In the genomic region with DNA sequence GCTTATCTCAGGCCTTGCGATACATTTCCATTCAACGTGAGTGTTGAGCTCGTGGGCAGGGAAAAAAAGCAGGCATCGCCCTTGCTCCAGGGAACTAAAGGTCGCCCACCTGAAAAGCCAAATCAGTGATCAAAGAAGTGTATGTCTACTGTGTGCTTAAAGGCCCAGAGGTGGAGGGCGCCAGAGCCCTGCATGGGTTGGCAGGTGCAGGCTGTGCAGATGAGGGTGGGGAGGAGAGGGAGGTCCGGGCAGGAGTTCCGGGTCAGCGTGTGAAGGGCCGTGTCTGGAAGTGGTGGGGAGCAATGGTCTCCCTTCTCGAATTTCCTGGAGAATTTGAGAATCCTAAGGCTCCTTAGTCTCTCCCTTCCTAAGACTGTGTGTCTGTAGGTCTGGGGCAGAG, we compare ENCODE assay signal across 15 cellular contexts. TPM values are rescaled to one million over a fixed set of nuclear protein-coding genes. Genes with fewer than 3 reads are reported as not detected.
DNase-seq lines count a peak whose midpoint lies in the region; ATAC-seq and TF ChIP-seq lines count a peak whose summit lies in the region.
"Had no signal": no experiment of that assay in that cellular context is flagged by ENCODE, and none has a peak within 500 bp of the region (broad histone marks: within the 10 kb centered on the region; RNA-seq: fewer than 3 reads in every experiment).

No MANE protein-coding gene starts in this region.

- H3K36me3 ChIP-seq in cardiac muscle cell (no peaks in the 10 kb centered on the region), heart right ventricle (no peaks in the 10 kb centered on the region), H7 (replicated peaks; ENCODE audit: control insufficient read depth, insufficient read depth, low read length) (no peaks in the 10 kb centered on the region), endodermal cell (ENCODE audit: control insufficient read depth, insufficient read depth, low read length) (no peaks in the 10 kb centered on the region), uterus (no peaks in the 10 kb centered on the region)
- H3K36me3 ChIP-seq: BLaER1, HAP-1 had no signal

- H3K27me3 Mint-ChIP-seq in endodermal cell (ENCODE audit: insufficient read depth), result peaks cover 35% of the 10 kb centered on the region

- no peak for TF ChIP-seq CTCF in cardiac muscle cell (IDR thresholded peaks at IDR 0.05; ENCODE audit: low read depth, low read length)
- no peak for TF ChIP-seq CTCF in heart right ventricle (IDR thresholded peaks at IDR 0.05)
- TF ChIP-seq CTCF in endodermal cell (conservative IDR thresholded peaks at IDR 0.05), result no peak
- no peak for TF ChIP-seq CTCF in uterus (IDR thresholded peaks at IDR 0.05)

- no peak overlapping the region for H3K4me3 Mint-ChIP-seq in endodermal cell
- H3K4me3 Mint-ChIP-seq: CD8-positive, alpha-beta memory T cell; HFFc6 had no signal

- ATAC-seq in heart right ventricle, result no peak
- ATAC-seq: GM12878 had no signal

- H3K27ac ChIP-seq in cardiac muscle cell, result peak overlapping the region; percentile 48
- H3K27ac ChIP-seq in heart right ventricle, result no peak overlapping the region
- H3K27ac ChIP-seq in endodermal cell (ENCODE audit: low read depth, low read length), result no peak overlapping the region
- no peak overlapping the region for H3K27ac ChIP-seq in uterus
- H3K27ac ChIP-seq: BLaER1 had no signal

- H3K27me3 ChIP-seq in cardiac muscle cell (no peaks in the 10 kb centered on the region), heart right ventricle (peaks cover 0 to 14% (median 8%) of the 10 kb centered on the region in 7 donors), H7 (ENCODE audit: control insufficient read depth, insufficient read depth, low read length) (peaks cover 3% of the 10 kb centered on the region), endodermal cell (ENCODE audit: control insufficient read depth, insufficient read depth, low read length, poor library complexity, severe bottlenecking) (peaks cover 6% of the 10 kb centered on the region), uterus (no peaks in the 10 kb centered on the region)

- WGBS in heart right ventricle, 2 donors, result 71% methylated on average over 11 of the region's 11 CpGs
- 80 to 83% methylated on average over 7 to 11 of the region's 11 CpGs for WGBS in endodermal cell (ENCODE audit: insufficient coverage in 1 of 2, insufficient read length in 1 of 2), 2 experiments

- no peak overlapping the region for H3K4me3 ChIP-seq in cardiac muscle cell
- H3K4me3 ChIP-seq in heart right ventricle, result no peak overlapping the region
- no peak overlapping the region for H3K4me3 ChIP-seq in H7 (ENCODE audit: insufficient read depth, low read depth, low read length)
- H3K4me3 ChIP-seq in endodermal cell (ENCODE audit: low read length), result no peak overlapping the region
- H3K4me3 ChIP-seq in uterus, result no peak overlapping the region
- H3K4me3 ChIP-seq: BLaER1, GM12878, HAP-1 had no signal

- H3K4me1 ChIP-seq in cardiac muscle cell (ENCODE audit: low read depth), result peaks cover 26% of the 10 kb centered on the region
- no peaks in the 10 kb centered on the region for H3K4me1 ChIP-seq in heart right ventricle
- H3K4me1 ChIP-seq in endodermal cell (ENCODE audit: control insufficient read depth, insufficient read depth, low read length), result peaks cover 18% of the 10 kb centered on the region
- no peaks in the 10 kb centered on the region for H3K4me1 ChIP-seq in uterus
- H3K4me1 ChIP-seq: HAP-1 had no signal

- DNase-seq in cardiac muscle cell (ENCODE audit: low read depth in 1 of 2, low spot score in 1 of 2) (no peak), heart right ventricle (no peak), H7 (peak; percentile 63), RPMI8226 (peak; percentile 2), endodermal cell (no peak), NCI-H2081 (lab: John Stamatoyannopoulos, UW) (no peak), COLO668 (lab: John Stamatoyannopoulos, UW; ENCODE audit: unreplicated experiment) (no peak), uterus (no peak)
- DNase-seq: 8988T; AML-193; CD8-positive, alpha-beta memory T cell; HFFc6 had no signal

- no peaks in the 10 kb centered on the region for H3K9me3 ChIP-seq in cardiac muscle cell (ENCODE audit: low read depth)
- no peaks in the 10 kb centered on the region for H3K9me3 ChIP-seq in heart right ventricle
- H3K9me3 ChIP-seq in endodermal cell (ENCODE audit: control insufficient read depth, low read length), result no peaks in the 10 kb centered on the region
- H3K9me3 ChIP-seq in uterus, result no peaks in the 10 kb centered on the region
- H3K9me3 ChIP-seq: BLaER1, HAP-1 had no signal

- H3K9ac ChIP-seq in endodermal cell (ENCODE audit: extremely low read depth, low read length, poor library complexity, severe bottlenecking), result no peak overlapping the region
- H3K9ac ChIP-seq: BLaER1 had no signal

- intact Hi-C loops in heart right ventricle (cut with DNase I) (loop anchor here in 1 of 10 donors (10.0 kb wide), 1 partner anchor 419 kb away; no protein-coding TSS in a partner anchor), uterus (cut with DNase I; ENCODE audit: low total_unique reads) (no loop called here)

- no peaks in the 10 kb centered on the region for H3K9me3 Mint-ChIP-seq in endodermal cell
- H3K9me3 Mint-ChIP-seq: CD8-positive, alpha-beta memory T cell; HFFc6 had no signal

- peaks cover 13% of the 10 kb centered on the region for H3K4me1 Mint-ChIP-seq in endodermal cell

- no peak for TF ChIP-seq POLR2A in uterus (IDR thresholded peaks at IDR 0.05)

- peak overlapping the region; percentile 30 for H3K27ac Mint-ChIP-seq in endodermal cell
- H3K27ac Mint-ChIP-seq: HFFc6 had no signal

- H3K36me3 Mint-ChIP-seq in endodermal cell (ENCODE audit: low read depth), result no peaks in the 10 kb centered on the region
- H3K36me3 Mint-ChIP-seq: CD8-positive, alpha-beta memory T cell had no signal

RNA-seq across cellular contexts. Expression of a gene that starts 7.2 kb away (rescaled TPM):
- 72.3 and 116 TPM in 2 replicates for total RNA-seq in cardiac muscle cell
- 22.3 and 29.1 TPM in 2 replicates for polyA plus RNA-seq in cardiac muscle cell
- total RNA-seq in heart right ventricle, result 10 to 100 TPM in 4 of 10 donors, 1 to 10 TPM in 6; 3.2 to 18.3 (median 7.8) TPM
- polyA plus RNA-seq in heart right ventricle, result 10 to 100 TPM in 1 of 2 donors, under 1 TPM in 1; 0.75 to 13.0 TPM
- total RNA-seq in H7 (2014; rRNA removed; shearing (Covaris generic)), result 0.45 and 1.2 TPM in 2 replicates
- 1 to 10 TPM; 1.9 to 3.5 TPM for total RNA-seq in endodermal cell
- 3.9 TPM for polyA plus RNA-seq in endodermal cell (2013, experiment 1 of 2)
- polyA plus RNA-seq in endodermal cell (2013, experiment 2 of 2), result 3.6 TPM
- total RNA-seq in uterus, result 1 to 10 TPM; 1.2 to 5.5 (median 2.1) TPM
- polyA plus RNA-seq: CD8-positive, alpha-beta memory T cell had no signal

RNA-seq across cellular contexts. Expression of a gene that starts 57.5 kb away (rescaled TPM):
- total RNA-seq in cardiac muscle cell (12.2 and 26.8 TPM in 2 replicates), heart right ventricle (1 to 10 TPM; 2.9 to 5.5 (median 4.0) TPM), endodermal cell (10 to 100 TPM; 31.1 to 44.9 TPM), uterus (10 to 100 TPM in 1 of 4 donors, 1 to 10 TPM in 2, not detected in 1; 2.3 to 10.5 (median 9.3) TPM)
- polyA plus RNA-seq in cardiac muscle cell (15.3 and 23.2 TPM in 2 replicates), heart right ventricle (1 to 10 TPM; 2.2 to 8.0 TPM)
- 21.0 and 30.4 TPM in 2 replicates for total RNA-seq in H7 (2014; rRNA removed; shearing (Covaris generic))
- 30.5 TPM for polyA plus RNA-seq in endodermal cell (2013, experiment 1 of 2)
- 26.6 TPM for polyA plus RNA-seq in endodermal cell (2013, experiment 2 of 2)

Comparison
In these comparisons a context has a peak if more than half of its experiments do, and no peak if none do; other contexts are left out.
1. DNase-seq: peak in H7 (single experiment) and RPMI8226 (single experiment); none in cardiac muscle cell (0 of 2), heart right ventricle (0 of 2), endodermal cell (single experiment), NCI-H2081 (0 of 2), COLO668 (single experiment) and uterus (0 of 2).